Comparison of ENCODE assay signal across 1 cellular context in the genomic region with DNA sequence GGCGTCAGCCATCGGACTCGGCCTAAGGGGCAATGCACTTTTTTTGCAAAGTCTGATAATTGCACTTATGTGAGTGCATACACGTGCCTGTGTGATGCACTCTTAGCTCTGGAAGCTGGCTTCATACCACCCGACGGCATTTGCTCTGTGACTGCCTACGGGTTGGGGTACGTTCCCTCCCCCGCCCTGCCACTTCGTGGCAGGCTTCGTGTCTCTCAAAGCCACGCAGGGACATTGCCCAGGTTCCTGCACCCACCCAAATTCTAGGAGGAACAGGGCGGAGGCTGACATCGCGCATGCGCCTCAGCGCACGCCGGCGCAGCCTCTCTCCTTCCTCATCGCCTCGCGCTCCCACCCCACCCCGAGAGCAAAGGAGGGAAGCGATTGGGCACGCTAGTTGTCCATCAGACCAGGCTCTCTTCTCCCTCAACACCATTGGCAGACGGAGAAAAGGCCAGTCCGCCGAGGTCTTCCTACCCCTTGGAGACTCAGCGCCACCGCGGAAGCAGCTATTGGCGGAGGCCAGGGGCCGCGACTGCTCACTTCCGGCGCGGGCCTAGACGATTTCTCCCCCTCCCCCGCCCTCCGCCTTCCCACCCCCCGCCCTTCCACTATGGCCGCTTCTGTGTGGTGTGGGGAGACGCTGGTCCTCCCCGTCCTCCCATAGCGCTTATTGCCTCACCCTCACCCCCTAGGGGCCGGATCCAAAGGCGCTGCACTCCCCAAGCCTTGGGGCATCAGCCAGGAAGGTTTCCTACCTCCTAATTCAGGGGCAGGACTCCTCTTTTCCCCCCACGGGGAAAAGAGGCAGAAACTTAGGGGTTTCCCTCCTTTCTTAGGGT.
TF ChIP-seq lines count a peak whose summit lies in the region.

A gene with protein sequence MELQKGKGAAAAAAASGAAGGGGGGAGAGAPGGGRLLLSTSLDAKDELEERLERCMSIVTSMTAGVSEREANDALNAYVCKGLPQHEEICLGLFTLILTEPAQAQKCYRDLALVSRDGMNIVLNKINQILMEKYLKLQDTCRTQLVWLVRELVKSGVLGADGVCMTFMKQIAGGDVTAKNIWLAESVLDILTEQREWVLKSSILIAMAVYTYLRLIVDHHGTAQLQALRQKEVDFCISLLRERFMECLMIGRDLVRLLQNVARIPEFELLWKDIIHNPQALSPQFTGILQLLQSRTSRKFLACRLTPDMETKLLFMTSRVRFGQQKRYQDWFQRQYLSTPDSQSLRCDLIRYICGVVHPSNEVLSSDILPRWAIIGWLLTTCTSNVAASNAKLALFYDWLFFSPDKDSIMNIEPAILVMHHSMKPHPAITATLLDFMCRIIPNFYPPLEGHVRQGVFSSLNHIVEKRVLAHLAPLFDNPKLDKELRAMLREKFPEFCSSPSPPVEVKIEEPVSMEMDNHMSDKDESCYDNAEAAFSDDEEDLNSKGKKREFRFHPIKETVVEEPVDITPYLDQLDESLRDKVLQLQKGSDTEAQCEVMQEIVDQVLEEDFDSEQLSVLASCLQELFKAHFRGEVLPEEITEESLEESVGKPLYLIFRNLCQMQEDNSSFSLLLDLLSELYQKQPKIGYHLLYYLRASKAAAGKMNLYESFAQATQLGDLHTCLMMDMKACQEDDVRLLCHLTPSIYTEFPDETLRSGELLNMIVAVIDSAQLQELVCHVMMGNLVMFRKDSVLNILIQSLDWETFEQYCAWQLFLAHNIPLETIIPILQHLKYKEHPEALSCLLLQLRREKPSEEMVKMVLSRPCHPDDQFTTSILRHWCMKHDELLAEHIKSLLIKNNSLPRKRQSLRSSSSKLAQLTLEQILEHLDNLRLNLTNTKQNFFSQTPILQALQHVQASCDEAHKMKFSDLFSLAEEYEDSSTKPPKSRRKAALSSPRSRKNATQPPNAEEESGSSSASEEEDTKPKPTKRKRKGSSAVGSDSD (plus strand): TSS at position 588 of the 842 bp plus-strand sequence. CDS start 585 bp downstream, outside the sequence.

TF ChIP-seq in HEK293, 187 proteins besides CTCF, POLR2A, EP300 and RAD21 (continued from another document and continues in another):
- TF ChIP-seq ZNF548 (tag by site-specific recombination; IDR thresholded peaks at IDR 0.05) (no peak; the same call in 1 of the 2 replicates), ZNF544 (tag by site-specific recombination; IDR thresholded peaks at IDR 0.05) (no peak), ZSCAN30 (tag by site-specific recombination; IDR thresholded peaks at IDR 0.05) (peak; percentile 68), ZNF510 (tag by site-specific recombination; IDR thresholded peaks at IDR 0.05; ENCODE audit: insufficient replicate concordance) (no peak), FEZF1 (tag by site-specific recombination; IDR thresholded peaks at IDR 0.05) (peak; percentile 87), ZNF776 (tag by site-specific recombination; IDR thresholded peaks at IDR 0.05; ENCODE audit: borderline replicate concordance) (no peak), ZNF660 (tag by site-specific recombination; IDR thresholded peaks at IDR 0.05) (0 out of 2 replicates have a peak, but pooled peaks have one; percentile 38), ZNF670 (tag by site-specific recombination; IDR thresholded peaks at IDR 0.05; ENCODE audit: low read depth) (no peak), ZNF324 (tag by site-specific recombination; IDR thresholded peaks at IDR 0.05) (0 out of 2 replicates have a peak, but pooled peaks have one; percentile 20), ZXDB (tag by site-specific recombination; IDR thresholded peaks at IDR 0.05) (peak; percentile 56; the same call in 1 of the 2 replicates), ZNF223 (tag by site-specific recombination; IDR thresholded peaks at IDR 0.05) (no peak), SP3 (tag by site-specific recombination; IDR thresholded peaks at IDR 0.05) (peak; percentile 87), ZNF37A (tag by site-specific recombination; IDR thresholded peaks at IDR 0.05) (no peak), GLIS2 (tag by site-specific recombination; IDR thresholded peaks at IDR 0.05) (peak; percentile 99), SP2 (tag by site-specific recombination; IDR thresholded peaks at IDR 0.05) (peak; percentile 99), ZNF24 (tag by site-specific recombination; IDR thresholded peaks at IDR 0.05) (0 out of 2 replicates have a peak, but pooled peaks have one; percentile 34), ZBTB21 (tag by site-specific recombination; IDR thresholded peaks at IDR 0.05) (0 out of 2 replicates have a peak, but pooled peaks have one; percentile 11), ZNF843 (tag by site-specific recombination; IDR thresholded peaks at IDR 0.05) (no peak), YY1 (tag by site-specific recombination; IDR thresholded peaks at IDR 0.05) (peak; percentile 52; the same call in 1 of the 2 replicates), ZFP69B (tag by site-specific recombination; IDR thresholded peaks at IDR 0.05) (peak; percentile 29; the same call in 1 of the 2 replicates), EGR2 (tag by site-specific recombination; IDR thresholded peaks at IDR 0.05; ENCODE audit: low read depth) (peak; percentile 64), ZNF677 (tag by site-specific recombination; IDR thresholded peaks at IDR 0.05) (no peak), ZNF629 (tag by site-specific recombination; IDR thresholded peaks at IDR 0.05) (no peak), MZF1 (tag by site-specific recombination; IDR thresholded peaks at IDR 0.05; ENCODE audit: borderline replicate concordance) (no peak), ZNF311 (tag by site-specific recombination; IDR thresholded peaks at IDR 0.05; ENCODE audit: borderline replicate concordance) (no peak), ZNF658 (tag by site-specific recombination; IDR thresholded peaks at IDR 0.05) (no peak), ZNF560 (tag by site-specific recombination; IDR thresholded peaks at IDR 0.05; ENCODE audit: borderline replicate concordance) (no peak), TCF7L2 (IDR thresholded peaks at IDR 0.05; ENCODE audit: borderline replicate concordance, low read depth, low read length) (no peak), ZNF600 (tag by site-specific recombination; IDR thresholded peaks at IDR 0.05) (peak; percentile 21; the same call in 1 of the 2 replicates), ZNF433 (tag by site-specific recombination; IDR thresholded peaks at IDR 0.05; ENCODE audit: low read depth) (no peak)
- TF ChIP-seq, protein P1, sequence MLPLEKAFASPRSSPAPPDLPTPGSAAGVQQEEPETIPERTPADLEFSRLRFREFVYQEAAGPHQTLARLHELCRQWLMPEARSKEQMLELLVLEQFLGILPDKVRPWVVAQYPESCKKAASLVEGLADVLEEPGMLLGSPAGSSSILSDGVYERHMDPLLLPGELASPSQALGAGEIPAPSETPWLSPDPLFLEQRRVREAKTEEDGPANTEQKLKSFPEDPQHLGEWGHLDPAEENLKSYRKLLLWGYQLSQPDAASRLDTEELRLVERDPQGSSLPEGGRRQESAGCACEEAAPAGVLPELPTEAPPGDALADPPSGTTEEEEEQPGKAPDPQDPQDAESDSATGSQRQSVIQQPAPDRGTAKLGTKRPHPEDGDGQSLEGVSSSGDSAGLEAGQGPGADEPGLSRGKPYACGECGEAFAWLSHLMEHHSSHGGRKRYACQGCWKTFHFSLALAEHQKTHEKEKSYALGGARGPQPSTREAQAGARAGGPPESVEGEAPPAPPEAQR (tag by site-specific recombination; IDR thresholded peaks at IDR 0.05) = no peak
- TF ChIP-seq, protein P2, sequence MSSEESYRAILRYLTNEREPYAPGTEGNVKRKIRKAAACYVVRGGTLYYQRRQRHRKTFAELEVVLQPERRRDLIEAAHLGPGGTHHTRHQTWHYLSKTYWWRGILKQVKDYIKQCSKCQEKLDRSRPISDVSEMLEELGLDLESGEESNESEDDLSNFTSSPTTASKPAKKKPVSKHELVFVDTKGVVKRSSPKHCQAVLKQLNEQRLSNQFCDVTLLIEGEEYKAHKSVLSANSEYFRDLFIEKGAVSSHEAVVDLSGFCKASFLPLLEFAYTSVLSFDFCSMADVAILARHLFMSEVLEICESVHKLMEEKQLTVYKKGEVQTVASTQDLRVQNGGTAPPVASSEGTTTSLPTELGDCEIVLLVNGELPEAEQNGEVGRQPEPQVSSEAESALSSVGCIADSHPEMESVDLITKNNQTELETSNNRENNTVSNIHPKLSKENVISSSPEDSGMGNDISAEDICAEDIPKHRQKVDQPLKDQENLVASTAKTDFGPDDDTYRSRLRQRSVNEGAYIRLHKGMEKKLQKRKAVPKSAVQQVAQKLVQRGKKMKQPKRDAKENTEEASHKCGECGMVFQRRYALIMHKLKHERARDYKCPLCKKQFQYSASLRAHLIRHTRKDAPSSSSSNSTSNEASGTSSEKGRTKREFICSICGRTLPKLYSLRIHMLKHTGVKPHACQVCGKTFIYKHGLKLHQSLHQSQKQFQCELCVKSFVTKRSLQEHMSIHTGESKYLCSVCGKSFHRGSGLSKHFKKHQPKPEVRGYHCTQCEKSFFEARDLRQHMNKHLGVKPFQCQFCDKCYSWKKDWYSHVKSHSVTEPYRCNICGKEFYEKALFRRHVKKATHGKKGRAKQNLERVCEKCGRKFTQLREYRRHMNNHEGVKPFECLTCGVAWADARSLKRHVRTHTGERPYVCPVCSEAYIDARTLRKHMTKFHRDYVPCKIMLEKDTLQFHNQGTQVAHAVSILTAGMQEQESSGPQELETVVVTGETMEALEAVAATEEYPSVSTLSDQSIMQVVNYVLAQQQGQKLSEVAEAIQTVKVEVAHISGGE (tag by site-specific recombination; conservative IDR thresholded peaks at IDR 0.05; ENCODE audit: low read depth) = peak; percentile 90
- TF ChIP-seq, protein P3, sequence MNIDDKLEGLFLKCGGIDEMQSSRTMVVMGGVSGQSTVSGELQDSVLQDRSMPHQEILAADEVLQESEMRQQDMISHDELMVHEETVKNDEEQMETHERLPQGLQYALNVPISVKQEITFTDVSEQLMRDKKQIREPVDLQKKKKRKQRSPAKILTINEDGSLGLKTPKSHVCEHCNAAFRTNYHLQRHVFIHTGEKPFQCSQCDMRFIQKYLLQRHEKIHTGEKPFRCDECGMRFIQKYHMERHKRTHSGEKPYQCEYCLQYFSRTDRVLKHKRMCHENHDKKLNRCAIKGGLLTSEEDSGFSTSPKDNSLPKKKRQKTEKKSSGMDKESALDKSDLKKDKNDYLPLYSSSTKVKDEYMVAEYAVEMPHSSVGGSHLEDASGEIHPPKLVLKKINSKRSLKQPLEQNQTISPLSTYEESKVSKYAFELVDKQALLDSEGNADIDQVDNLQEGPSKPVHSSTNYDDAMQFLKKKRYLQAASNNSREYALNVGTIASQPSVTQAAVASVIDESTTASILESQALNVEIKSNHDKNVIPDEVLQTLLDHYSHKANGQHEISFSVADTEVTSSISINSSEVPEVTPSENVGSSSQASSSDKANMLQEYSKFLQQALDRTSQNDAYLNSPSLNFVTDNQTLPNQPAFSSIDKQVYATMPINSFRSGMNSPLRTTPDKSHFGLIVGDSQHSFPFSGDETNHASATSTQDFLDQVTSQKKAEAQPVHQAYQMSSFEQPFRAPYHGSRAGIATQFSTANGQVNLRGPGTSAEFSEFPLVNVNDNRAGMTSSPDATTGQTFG (tag by site-specific recombination; IDR thresholded peaks at IDR 0.05; ENCODE audit: borderline replicate concordance) = no peak
- TF ChIP-seq, protein P4, sequence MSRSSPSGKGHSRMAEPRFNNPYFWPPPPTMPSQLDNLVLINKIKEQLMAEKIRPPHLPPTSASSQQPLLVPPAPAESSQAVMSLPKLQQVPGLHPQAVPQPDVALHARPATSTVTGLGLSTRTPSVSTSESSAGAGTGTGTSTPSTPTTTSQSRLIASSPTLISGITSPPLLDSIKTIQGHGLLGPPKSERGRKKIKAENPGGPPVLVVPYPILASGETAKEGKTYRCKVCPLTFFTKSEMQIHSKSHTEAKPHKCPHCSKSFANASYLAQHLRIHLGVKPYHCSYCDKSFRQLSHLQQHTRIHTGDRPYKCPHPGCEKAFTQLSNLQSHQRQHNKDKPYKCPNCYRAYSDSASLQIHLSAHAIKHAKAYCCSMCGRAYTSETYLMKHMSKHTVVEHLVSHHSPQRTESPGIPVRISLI (tag by site-specific recombination; IDR thresholded peaks at IDR 0.05) = 0 out of 2 replicates have a peak, but pooled peaks have one; percentile 3
- TF ChIP-seq, protein P5, sequence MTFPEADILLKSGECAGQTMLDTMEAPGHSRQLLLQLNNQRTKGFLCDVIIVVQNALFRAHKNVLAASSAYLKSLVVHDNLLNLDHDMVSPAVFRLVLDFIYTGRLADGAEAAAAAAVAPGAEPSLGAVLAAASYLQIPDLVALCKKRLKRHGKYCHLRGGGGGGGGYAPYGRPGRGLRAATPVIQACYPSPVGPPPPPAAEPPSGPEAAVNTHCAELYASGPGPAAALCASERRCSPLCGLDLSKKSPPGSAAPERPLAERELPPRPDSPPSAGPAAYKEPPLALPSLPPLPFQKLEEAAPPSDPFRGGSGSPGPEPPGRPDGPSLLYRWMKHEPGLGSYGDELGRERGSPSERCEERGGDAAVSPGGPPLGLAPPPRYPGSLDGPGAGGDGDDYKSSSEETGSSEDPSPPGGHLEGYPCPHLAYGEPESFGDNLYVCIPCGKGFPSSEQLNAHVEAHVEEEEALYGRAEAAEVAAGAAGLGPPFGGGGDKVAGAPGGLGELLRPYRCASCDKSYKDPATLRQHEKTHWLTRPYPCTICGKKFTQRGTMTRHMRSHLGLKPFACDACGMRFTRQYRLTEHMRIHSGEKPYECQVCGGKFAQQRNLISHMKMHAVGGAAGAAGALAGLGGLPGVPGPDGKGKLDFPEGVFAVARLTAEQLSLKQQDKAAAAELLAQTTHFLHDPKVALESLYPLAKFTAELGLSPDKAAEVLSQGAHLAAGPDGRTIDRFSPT (tag by site-specific recombination; IDR thresholded peaks at IDR 0.05) = peak; percentile 22; the same call in 1 of the 2 replicates
- TF ChIP-seq, protein P6, sequence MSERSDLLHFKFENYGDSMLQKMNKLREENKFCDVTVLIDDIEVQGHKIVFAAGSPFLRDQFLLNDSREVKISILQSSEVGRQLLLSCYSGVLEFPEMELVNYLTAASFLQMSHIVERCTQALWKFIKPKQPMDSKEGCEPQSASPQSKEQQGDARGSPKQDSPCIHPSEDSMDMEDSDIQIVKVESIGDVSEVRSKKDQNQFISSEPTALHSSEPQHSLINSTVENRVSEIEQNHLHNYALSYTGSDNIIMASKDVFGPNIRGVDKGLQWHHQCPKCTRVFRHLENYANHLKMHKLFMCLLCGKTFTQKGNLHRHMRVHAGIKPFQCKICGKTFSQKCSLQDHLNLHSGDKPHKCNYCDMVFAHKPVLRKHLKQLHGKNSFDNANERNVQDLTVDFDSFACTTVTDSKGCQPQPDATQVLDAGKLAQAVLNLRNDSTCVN (tag by site-specific recombination; optimal IDR thresholded peaks at IDR 0.05) = peak; percentile 48
- TF ChIP-seq, protein P7, sequence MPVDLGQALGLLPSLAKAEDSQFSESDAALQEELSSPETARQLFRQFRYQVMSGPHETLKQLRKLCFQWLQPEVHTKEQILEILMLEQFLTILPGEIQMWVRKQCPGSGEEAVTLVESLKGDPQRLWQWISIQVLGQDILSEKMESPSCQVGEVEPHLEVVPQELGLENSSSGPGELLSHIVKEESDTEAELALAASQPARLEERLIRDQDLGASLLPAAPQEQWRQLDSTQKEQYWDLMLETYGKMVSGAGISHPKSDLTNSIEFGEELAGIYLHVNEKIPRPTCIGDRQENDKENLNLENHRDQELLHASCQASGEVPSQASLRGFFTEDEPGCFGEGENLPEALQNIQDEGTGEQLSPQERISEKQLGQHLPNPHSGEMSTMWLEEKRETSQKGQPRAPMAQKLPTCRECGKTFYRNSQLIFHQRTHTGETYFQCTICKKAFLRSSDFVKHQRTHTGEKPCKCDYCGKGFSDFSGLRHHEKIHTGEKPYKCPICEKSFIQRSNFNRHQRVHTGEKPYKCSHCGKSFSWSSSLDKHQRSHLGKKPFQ (tag by site-specific recombination; IDR thresholded peaks at IDR 0.05) = no peak
